In genomic region chr13:31090921-31091624, GRCh38 we compare ENCODE assay signal across 13 cellular contexts.
A peak's percentile ranks its signal among the peaks of the same experiment; 100 is the strongest.
DNase-seq lines count a peak whose midpoint lies in the region; ATAC-seq, FAIRE-seq and TF ChIP-seq lines count a peak whose summit lies in the region.
"Had no signal": no experiment of that assay in that cellular context is flagged by ENCODE, and none has a peak within 500 bp of the region (broad histone marks: within the 10 kb centered on the region; RNA-seq: fewer than 3 reads in every experiment).

No MANE protein-coding gene starts in this region.

- H3K36me3 ChIP-seq in BLaER1 (no peaks in the 10 kb centered on the region), IMR-90 (ENCODE audit: control insufficient read depth, insufficient read depth, low read length) (no peaks in the 10 kb centered on the region), bronchial epithelial cell (ENCODE audit: control insufficient read depth, insufficient read depth, low read length) (no peaks in the 10 kb centered on the region), right lobe of liver (no peaks in the 10 kb centered on the region), tibial nerve (no peaks in the 10 kb centered on the region)

- H3K27me3 ChIP-seq in BLaER1 (no peaks in the 10 kb centered on the region), IMR-90 (ENCODE audit: control insufficient read depth, insufficient read depth, low read length) (peaks cover 30% of the 10 kb centered on the region), bronchial epithelial cell (ENCODE audit: control insufficient read depth, insufficient read depth, low read length) (no peaks in the 10 kb centered on the region), right lobe of liver (no peaks in the 10 kb centered on the region), dorsolateral prefrontal cortex (peaks cover 0 to 4% (median 0%) of the 10 kb centered on the region in 45 donors), tibial nerve (no peaks in the 10 kb centered on the region)

- peak overlapping the region; percentile 12 to 69; a peak in 2 of 4 replicates for H4K8ac ChIP-seq in IMR-90 (ENCODE audit: low read depth in 2 of 2, low read length in 2 of 2)

- DNase-seq in IMR-90 (peak; percentile 25), bronchial epithelial cell (ENCODE audit: low read depth) (no peak), right lobe of liver (peak in 1 of 3 donors; percentile 48), dorsolateral prefrontal cortex (no peak), tibial nerve (ENCODE audit: low spot score in 2 of 2) (no peak), GM03348 (ENCODE audit: low spot score) (no peak)
- no peak for DNase-seq in stimulated activated naive CD4-positive, alpha-beta T cell (lab: John Stamatoyannopoulos, UW)
- DNase-seq: activated CD4-positive, alpha-beta T cell treated with anti-CD3 and anti-CD28 coated beads, Interleukin-2, amount 50 U/mL, for 4 hours; activated gamma-delta T cell treated with Interleukin-2 at 50 U/mL for 16 hours; kidney glomerular epithelial cell; NCI-H1092 had no signal

- H2BK20ac ChIP-seq in IMR-90 (ENCODE audit: low read depth, low read length) = no peak overlapping the region

- in situ Hi-C loops in IMR-90 (cut with MboI; ENCODE audit: low sequenced_read_pairs) = no loop called here

- BruUV-seq in IMR-90 (replicated peaks; lab: Mats Ljungman, UMichigan) = no TSS peak

- no peaks in the 10 kb centered on the region for H3K79me1 ChIP-seq in IMR-90 (ENCODE audit: low read depth in 1 of 2, low read length in 2 of 2)

- TF ChIP-seq CTCF in IMR-90 (conservative IDR thresholded peaks at IDR 0.05; ENCODE audit: low read depth, low read length) (no peak), bronchial epithelial cell (IDR thresholded peaks at IDR 0.05; ENCODE audit: insufficient read depth, low read length, severe bottlenecking) (no peak), right lobe of liver (IDR thresholded peaks at IDR 0.05) (no peak), dorsolateral prefrontal cortex (IDR thresholded peaks at IDR 0.05 in 54 of 56, conservative IDR thresholded peaks at IDR 0.05 in 2 of 56; ENCODE audit: low read depth in 1 of 56, partially characterized antibody in 56 of 56) (no peak), tibial nerve (IDR thresholded peaks at IDR 0.05) (no peak)

- H3K4me1 ChIP-seq in BLaER1 (0 out of 2 replicates have a peak, but pooled peaks cover 8% of the 10 kb centered on the region), IMR-90 (ENCODE audit: control insufficient read depth, insufficient read depth, low read length) (no peaks in the 10 kb centered on the region), right lobe of liver (no peaks in the 10 kb centered on the region), tibial nerve (no peaks in the 10 kb centered on the region)

- no peak overlapping the region for H3K4ac ChIP-seq in IMR-90 (ENCODE audit: low read depth, low read length)

- H3K18ac ChIP-seq in IMR-90 (ENCODE audit: low read depth, low read length) = no peak overlapping the region

- peak; percentile 75 for ATAC-seq in IMR-90 (ENCODE audit: low read depth)
- ATAC-seq in right lobe of liver = peak in 3 of 4 donors; percentile 36 to 65 (median 52)
- ATAC-seq: stimulated activated effector memory CD8-positive, alpha-beta T cell treated with anti-CD3 and anti-CD28 coated beads, Interleukin-12 subunit alpha, Interleukin-12 subunit beta, amount 100 ng/mL, for 72 hours had no signal

- TF ChIP-seq POLR2A in IMR-90 (IDR thresholded peaks at IDR 0.05; ENCODE audit: low read depth, low read length) = no peak
- TF ChIP-seq POLR2A in right lobe of liver (IDR thresholded peaks at IDR 0.05) = no peak
- TF ChIP-seq POLR2A in tibial nerve (IDR thresholded peaks at IDR 0.05) = no peak

- H3K9ac ChIP-seq in BLaER1 = no peak overlapping the region
- H3K9ac ChIP-seq in IMR-90 (ENCODE audit: low read depth, low read length) = no peak overlapping the region

- H3K14ac ChIP-seq in IMR-90 (replicated peaks; ENCODE audit: low read depth, low read length) = no peak overlapping the region; the same call in 1 of the 2 replicates

- TF ChIP-seq RAD21 in IMR-90 (IDR thresholded peaks at IDR 0.05; ENCODE audit: low read length) = no peak

- peak overlapping the region; percentile 85 for H2AFZ ChIP-seq in IMR-90 (replicated peaks; ENCODE audit: low read length, poor library complexity)

- H2BK5ac ChIP-seq in IMR-90 (ENCODE audit: low read depth, low read length, poor library complexity, severe bottlenecking) = no peak overlapping the region

- CTCF ChIA-PET in IMR-90 (lab: Yijun Ruan, JAX) = interaction anchor here (0.6 kb wide), 1 partner anchor 23 kb away, joined by 3 read pairs; no protein-coding TSS in a partner anchor

- intact Hi-C loops in IMR-90 (cut with micrococcal nuclease) = no loop called here
- intact Hi-C loops in right lobe of liver (cut with DNase I) = no loop called here
- intact Hi-C loops in dorsolateral prefrontal cortex (cut with DNase I) = no loop called here

- H2AK9ac ChIP-seq in IMR-90 (replicated peaks; ENCODE audit: low read depth, low read length, poor library complexity) = peak overlapping the region; percentile 66

- H4K5ac ChIP-seq in IMR-90 (ENCODE audit: low read depth, low read length) = no peak overlapping the region

- no CpG with 5 or more reads among the region's 16 CpGs for WGBS in IMR-90 (ENCODE audit: extremely low coverage in 2 of 2, insufficient read length in 1 of 2), 2 experiments
- WGBS in right lobe of liver (ENCODE audit: insufficient coverage, low coverage, low lambda C conversion rate, missing lambda C conversion rate) = 18% methylated on average over 13 of the region's 16 CpGs
- WGBS in tibial nerve, 2 donors = 51 to 63% methylated on average over 16 of the region's 16 CpGs

- H3K9me3 ChIP-seq in BLaER1 (no peaks in the 10 kb centered on the region), IMR-90 (ENCODE audit: control insufficient read depth, insufficient read depth, low read length) (no peaks in the 10 kb centered on the region), right lobe of liver (no peaks in the 10 kb centered on the region), tibial nerve (no peaks in the 10 kb centered on the region)

- peak; percentile 76 for FAIRE-seq in bronchial epithelial cell (lab: Jason Lieb, UNC)

- no peak overlapping the region for H4K91ac ChIP-seq in IMR-90 (ENCODE audit: insufficient read depth, low read depth, low read length)

- no peak overlapping the region for H3K27ac ChIP-seq in BLaER1
- H3K27ac ChIP-seq in IMR-90 (ENCODE audit: insufficient read depth, low read length) = no peak overlapping the region
- H3K27ac ChIP-seq in right lobe of liver = no peak overlapping the region
- no peak overlapping the region for H3K27ac ChIP-seq in dorsolateral prefrontal cortex
- no peak overlapping the region for H3K27ac ChIP-seq in tibial nerve

- peak overlapping the region; percentile 16; the same call in 1 of the 2 replicates for H3K23ac ChIP-seq in IMR-90 (ENCODE audit: low read depth, low read length)

- H3K4me3 ChIP-seq in BLaER1 (no peak overlapping the region), IMR-90 (ENCODE audit: insufficient read depth, low read depth, low read length) (no peak overlapping the region), bronchial epithelial cell (ENCODE audit: low read depth, low read length) (no peak overlapping the region), right lobe of liver (no peak overlapping the region), dorsolateral prefrontal cortex (no peak overlapping the region), tibial nerve (no peak overlapping the region)

- peak overlapping the region; percentile 33; the same call in 1 of the 2 replicates for H3K4me2 ChIP-seq in BLaER1
- peak overlapping the region; percentile 46; the same call in 1 of the 2 replicates for H3K4me2 ChIP-seq in IMR-90 (ENCODE audit: low read depth, low read length)

- no peak overlapping the region for H2BK120ac ChIP-seq in IMR-90 (ENCODE audit: low read depth, low read length)

- H3K9me1 ChIP-seq in IMR-90 (ENCODE audit: insufficient read depth, low read length) = no peaks in the 10 kb centered on the region

- no peak overlapping the region for H2AK5ac ChIP-seq in IMR-90 (ENCODE audit: low read depth, low read length)

- no peak for TF ChIP-seq EP300 in tibial nerve (IDR thresholded peaks at IDR 0.05)

- H4K20me1 ChIP-seq in BLaER1 (no peaks in the 10 kb centered on the region), IMR-90 (ENCODE audit: insufficient read depth, low read length) (no peaks in the 10 kb centered on the region)

- POLR2A ChIA-PET in IMR-90 (lab: Charles Lee; ENCODE audit: unreplicated experiment) = no interaction called here

- no peak overlapping the region for H3K56ac ChIP-seq in IMR-90 (ENCODE audit: extremely low read depth, insufficient read depth, low read length)

- dilution Hi-C loops in IMR-90 (cut with HindIII; ENCODE audit: low sequenced_read_pairs, unreplicated experiment) = no loop called here

- H2BK15ac ChIP-seq in IMR-90 (ENCODE audit: low read depth, low read length) = no peak overlapping the region

TF ChIP-seq in IMR-90, 13 proteins besides CTCF, POLR2A, EP300 and RAD21 (continues in another document):
- TF ChIP-seq MAZ (IDR thresholded peaks at IDR 0.05; ENCODE audit: borderline replicate concordance, low read depth, low read length) (no peak), NFE2L2 (IDR thresholded peaks at IDR 0.05; ENCODE audit: low read depth, low read length) (no peak), ELK1 (IDR thresholded peaks at IDR 0.05; ENCODE audit: borderline replicate concordance, low read depth, low read length) (no peak), MAFK (IDR thresholded peaks at IDR 0.05; ENCODE audit: low read depth, low read length) (no peak), RCOR1 (IDR thresholded peaks at IDR 0.05; ENCODE audit: insufficient replicate concordance, low read length) (no peak), BHLHE40 (IDR thresholded peaks at IDR 0.05; ENCODE audit: low read depth, low read length) (no peak), CEBPB (IDR thresholded peaks at IDR 0.05; ENCODE audit: low read depth, low read length) (no peak), MXI1 (IDR thresholded peaks at IDR 0.05; ENCODE audit: borderline replicate concordance, low read depth, low read length) (no peak), SMC3 (IDR thresholded peaks at IDR 0.05; ENCODE audit: low read depth, low read length) (no peak)
